8 cellular contexts compared by ENCODE assay signal in the genomic region with DNA sequence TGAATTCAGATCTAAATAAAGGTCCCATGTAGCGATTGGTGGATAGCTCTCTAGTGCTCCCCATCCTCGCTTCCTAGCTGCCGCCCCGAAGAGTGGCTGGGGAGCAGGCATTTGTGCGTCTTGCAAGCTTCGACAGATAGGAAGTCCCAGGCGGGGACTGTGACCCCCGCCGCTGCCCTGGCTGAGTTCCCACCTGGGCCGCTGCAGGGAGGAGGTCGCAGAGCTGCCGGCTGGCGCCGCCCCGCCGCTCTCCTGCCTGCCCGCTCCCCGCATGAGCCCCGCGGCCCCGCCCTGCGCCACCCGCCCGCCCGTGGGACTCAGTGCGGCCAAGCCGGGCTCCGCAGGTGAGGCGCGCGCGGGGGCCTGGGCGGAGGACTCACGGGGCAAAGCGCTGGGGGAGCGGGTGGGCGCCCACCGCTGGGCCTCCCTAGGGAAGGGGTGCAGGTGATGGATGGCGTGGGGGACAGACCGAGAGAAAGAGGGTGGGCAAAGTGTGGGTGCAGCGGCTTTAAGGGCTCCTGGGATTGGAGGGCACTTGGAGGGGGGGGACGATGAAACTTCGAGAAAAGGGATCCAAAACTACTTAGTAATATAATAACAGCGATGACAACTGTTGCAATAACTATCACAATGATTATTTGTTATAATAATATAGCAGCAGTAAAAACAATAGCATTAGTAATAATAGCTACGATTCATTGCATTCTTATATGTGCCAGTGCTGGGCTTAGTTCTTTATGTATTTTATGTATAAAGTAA. TPM values are rescaled to one million over a fixed set of nuclear protein-coding genes. Genes with fewer than 3 reads are reported as not detected.
DNase-seq lines count a peak whose midpoint lies in the region; ATAC-seq and TF ChIP-seq lines count a peak whose summit lies in the region.

A gene (plus strand): TSS at position 80 of the 759 bp plus-strand sequence. CDS start 14,547 bp downstream, outside the sequence.

- H3K27me3 ChIP-seq in endodermal cell (ENCODE audit: control insufficient read depth, insufficient read depth, low read length, poor library complexity, severe bottlenecking): no peaks in the 10 kb centered on the region
- peaks cover 0 to 23% of the 10 kb centered on the region in 2 donors for H3K27me3 ChIP-seq in tibial nerve

- H3K27ac Mint-ChIP-seq in endodermal cell (no peak within 1 kb of the TSS), progenitor cell of endocrine pancreas (no peak within 1 kb of the TSS)

- ATAC-seq in HG03025 (IDR thresholded peaks at IDR 0.05; ENCODE audit: low FRiP score, unreplicated experiment): no peak
- no peak for ATAC-seq in HG02970 (IDR thresholded peaks at IDR 0.05; ENCODE audit: low FRiP score, unreplicated experiment)
- ATAC-seq in HG03280 (IDR thresholded peaks at IDR 0.05; ENCODE audit: unreplicated experiment): no peak

- no peak for TF ChIP-seq EP300 in tibial nerve (IDR thresholded peaks at IDR 0.05)

- 40 to 62% methylated on average over 13 to 42 of the region's 45 CpGs for WGBS in endodermal cell (ENCODE audit: insufficient coverage in 1 of 2, insufficient read length in 1 of 2), 2 experiments
- 20 to 32% methylated on average over 17 to 23 of the region's 45 CpGs for WGBS in tibial nerve, 2 donors

- no peaks in the 10 kb centered on the region for H3K9me3 ChIP-seq in endodermal cell (ENCODE audit: control insufficient read depth, low read length)
- H3K9me3 ChIP-seq in tibial nerve: no peaks in the 10 kb centered on the region

- no peak within 1 kb of the TSS for H3K9ac ChIP-seq in endodermal cell (ENCODE audit: extremely low read depth, low read length, poor library complexity, severe bottlenecking)

- H3K4me1 ChIP-seq in endodermal cell (ENCODE audit: control insufficient read depth, insufficient read depth, low read length): no peaks in the 10 kb centered on the region
- peaks cover 0 to 16% (median 0%) of the 10 kb centered on the region in 4 donors for H3K4me1 ChIP-seq in tibial nerve

- H3K27ac ChIP-seq in endodermal cell (ENCODE audit: low read depth, low read length) (no peak within 1 kb of the TSS), tibial nerve (no peak within 1 kb of the TSS)

- H3K36me3 ChIP-seq in endodermal cell (ENCODE audit: control insufficient read depth, insufficient read depth, low read length) (no peaks in the 10 kb centered on the region), tibial nerve (no peaks in the 10 kb centered on the region)

- H3K9me3 Mint-ChIP-seq in endodermal cell: no peaks in the 10 kb centered on the region
- no peaks in the 10 kb centered on the region for H3K9me3 Mint-ChIP-seq in progenitor cell of endocrine pancreas (ENCODE audit: low read depth)

- no peak within 1 kb of the TSS for H3K4me3 ChIP-seq in endodermal cell (ENCODE audit: low read length)
- H3K4me3 ChIP-seq in tibial nerve: peak within 1 kb of the TSS in 2 of 4 donors; percentile 31 to 39

- TF ChIP-seq CTCF in endodermal cell (conservative IDR thresholded peaks at IDR 0.05) (no peak), progenitor cell of endocrine pancreas (IDR thresholded peaks at IDR 0.05; ENCODE audit: unreplicated experiment) (no peak), tibial nerve (IDR thresholded peaks at IDR 0.05) (no peak)

- H3K36me3 Mint-ChIP-seq in endodermal cell (ENCODE audit: low read depth): no peaks in the 10 kb centered on the region
- H3K36me3 Mint-ChIP-seq in progenitor cell of endocrine pancreas (ENCODE audit: insufficient read depth): no peaks in the 10 kb centered on the region

- H3K4me1 Mint-ChIP-seq in endodermal cell: peaks cover 9% of the 10 kb centered on the region
- H3K4me1 Mint-ChIP-seq in progenitor cell of endocrine pancreas (ENCODE audit: low read depth): peaks cover 7% of the 10 kb centered on the region

- TF ChIP-seq POLR2A in tibial nerve (IDR thresholded peaks at IDR 0.05): no peak

- H3K27me3 Mint-ChIP-seq in endodermal cell (ENCODE audit: insufficient read depth) (peaks cover 5% of the 10 kb centered on the region), progenitor cell of endocrine pancreas (peaks cover 8% of the 10 kb centered on the region)

- DNase-seq in GM03348 (ENCODE audit: low spot score) (peak; percentile 37), T-helper 9 cell (peak; percentile 32), endodermal cell (peak; percentile 75), progenitor cell of endocrine pancreas (ENCODE audit: low spot score, unreplicated experiment) (peak; percentile 20), tibial nerve (ENCODE audit: low spot score in 2 of 2) (no peak)

- H3K4me3 Mint-ChIP-seq in endodermal cell (peak within 1 kb of the TSS; percentile 44), progenitor cell of endocrine pancreas (ENCODE audit: low read depth) (no peak within 1 kb of the TSS)

RNA-seq across cellular contexts. Expression of the gene that starts here (rescaled TPM):
- total RNA-seq in endodermal cell: under 1 TPM; 0.07 to 0.09 TPM
- 0.18 TPM for polyA plus RNA-seq in endodermal cell (2013, experiment 1 of 2)
- polyA plus RNA-seq in endodermal cell (2013, experiment 2 of 2): 0.17 TPM
- 0.07 and 0.13 TPM in 2 replicates for total RNA-seq in progenitor cell of endocrine pancreas
- 1 to 10 TPM in 1 of 4 donors, under 1 TPM in 2, not detected in 1; 0.39 to 1.3 (median 0.90) TPM for total RNA-seq in tibial nerve

Comparison
In these comparisons a context has a peak if more than half of its experiments do, and no peak if none do; other contexts are left out.
1. Peak in DNase-seq in endodermal cell; RNA of the gene not detected or under 1 TPM.
2. Peak in DNase-seq in progenitor cell of endocrine pancreas; RNA of the gene not detected or under 1 TPM.
3. DNase-seq: peak in GM03348 (single experiment) and T-helper 9 cell (single experiment); none in tibial nerve (0 of 2).